ENCODE assay signal across 18 cellular contexts in genomic region chr18:62572456-62572855, GRCh38.
"Had no signal": no experiment of that assay in that cellular context is flagged by ENCODE, and none has a peak within 500 bp of the region (broad histone marks: within the 10 kb centered on the region; RNA-seq: fewer than 3 reads in every experiment).

No MANE protein-coding gene starts in this region.

- H3K4me3 Mint-ChIP-seq: activated CD4-positive, alpha-beta memory T cell treated with anti-CD3 and anti-CD28 coated beads for 36 hours; endodermal cell; naive thymus-derived CD8-positive, alpha-beta T cell; stimulated activated naive B cell treated with anti-CD40 and anti-IgM and Interleukin-4, amounts not matched to agents 10 μg/mL and 1 μg/mL and 100 μg/mL, for 72 hours; WTC11 had no signal

- H3K27me3 Mint-ChIP-seq: activated CD4-positive, alpha-beta memory T cell treated with anti-CD3 and anti-CD28 coated beads for 36 hours; naive thymus-derived CD8-positive, alpha-beta T cell; progenitor cell of endocrine pancreas; stimulated activated naive B cell treated with anti-CD40 and anti-IgM and Interleukin-4, amounts not matched to agents 10 μg/mL and 1 μg/mL and 100 μg/mL, for 72 hours had no signal

- H3K9me3 Mint-ChIP-seq: activated CD4-positive, alpha-beta memory T cell treated with anti-CD3 and anti-CD28 coated beads for 36 hours; naive thymus-derived CD8-positive, alpha-beta T cell; stimulated activated naive B cell treated with anti-CD40 and anti-IgM and Interleukin-4, amounts not matched to agents 10 μg/mL and 1 μg/mL and 100 μg/mL, for 72 hours had no signal

- H3K27me3 ChIP-seq: brain microvascular endothelial cell, heart left ventricle, transverse colon had no signal

- H3K27ac ChIP-seq: brain microvascular endothelial cell, heart left ventricle, SK-N-MC, transverse colon had no signal

- H3K4me3 ChIP-seq: heart left ventricle, mucosa of descending colon, SK-N-MC, transverse colon had no signal

- H3K4me1 ChIP-seq: transverse colon had no signal

- FAIRE-seq: small intestine had no signal

- H3K27ac Mint-ChIP-seq: endodermal cell; progenitor cell of endocrine pancreas; stimulated activated naive B cell treated with anti-CD40 and anti-IgM and Interleukin-4, amounts not matched to agents 10 μg/mL and 1 μg/mL and 100 μg/mL, for 72 hours; WTC11 had no signal

- DNase-seq: activated CD4-positive, alpha-beta memory T cell treated with anti-CD3 and anti-CD28 coated beads for 36 hours; activated CD8-positive, alpha-beta memory T cell treated with anti-CD3 and anti-CD28 coated beads, Interleukin-2, amount 50 U/mL, for 4 hours; brain microvascular endothelial cell; endodermal cell; foreskin melanocyte; heart left ventricle; mucosa of descending colon; naive thymus-derived CD8-positive, alpha-beta T cell; right cardiac atrium; small intestine; stimulated activated naive B cell treated with anti-CD40 and anti-IgM and Interleukin-4, amounts not matched to agents 10 μg/mL and 1 μg/mL and 100 μg/mL, for 72 hours; substantia nigra; T-helper 1 cell; transverse colon had no signal

- ATAC-seq: esophagus mucosa; heart left ventricle; mucosa of descending colon; naive thymus-derived CD8-positive, alpha-beta T cell; right cardiac atrium; stimulated activated naive B cell treated with anti-CD40 and anti-IgM and Interleukin-4, amounts not matched to agents 10 μg/mL and 1 μg/mL and 100 μg/mL, for 72 hours; WTC11 had no signal

- H3K9me3 ChIP-seq: heart left ventricle, mucosa of descending colon, transverse colon had no signal
